Comparison of ENCODE assay signal across 1 cellular context in the genomic region with DNA sequence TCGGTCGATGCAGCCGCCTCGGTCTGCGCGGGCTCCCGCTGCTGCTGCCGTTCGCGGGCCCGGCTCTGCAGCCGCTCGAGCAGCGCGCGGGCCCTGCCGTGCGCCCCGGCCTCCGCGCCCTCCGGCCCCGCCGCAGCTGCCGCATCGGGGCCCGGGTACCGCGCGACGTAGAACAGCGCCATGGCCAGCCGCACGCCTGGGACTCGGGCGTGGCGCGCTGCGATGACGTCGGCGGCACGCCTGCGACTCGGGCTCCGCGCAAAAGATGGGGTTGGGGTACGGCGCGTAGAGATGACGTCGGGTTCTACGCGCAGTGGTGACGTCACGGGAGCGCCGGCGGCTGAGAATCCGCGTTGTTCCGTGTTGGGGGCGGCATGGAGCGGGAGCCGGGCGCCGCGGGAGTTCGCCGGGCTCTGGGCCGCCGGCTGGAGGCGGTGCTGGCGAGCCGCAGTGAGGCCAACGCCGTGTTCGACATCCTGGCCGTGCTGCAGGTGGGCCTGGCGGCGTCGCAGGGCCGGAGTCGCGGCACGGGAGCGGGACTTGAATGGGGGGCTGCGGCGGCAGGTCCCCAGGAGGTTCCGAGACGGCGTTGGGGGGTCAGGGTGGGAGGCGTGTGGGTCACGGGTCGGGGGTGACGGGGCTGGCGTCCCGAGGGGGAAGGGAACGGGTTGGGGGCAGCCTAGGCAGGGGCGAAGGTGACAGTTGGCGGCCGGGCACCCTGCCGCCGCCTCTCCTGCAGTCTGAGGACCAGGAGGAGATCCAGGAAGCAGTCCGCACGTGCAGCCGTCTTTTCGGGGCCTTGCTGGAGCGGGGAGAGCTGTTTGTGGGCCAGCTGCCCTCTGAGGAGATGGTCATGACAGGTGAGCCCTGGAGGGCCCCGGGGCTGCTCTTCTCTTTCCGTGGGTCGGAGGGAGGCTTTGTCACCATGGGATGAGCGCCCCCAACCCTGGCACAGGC.
TF ChIP-seq lines count a peak whose summit lies in the region.

DDX51 (minus strand) TSS at position 205 of the 957 bp plus-strand sequence; CDS start at position 182, 23 bp downstream.
NOC4L (plus strand) TSS at position 343 of the 957 bp plus-strand sequence; CDS start at position 375, 32 bp downstream.

TF ChIP-seq in HepG2, 621 proteins besides CTCF, POLR2A, EP300 and RAD21 (continued from another document and continues in another):
- TF ChIP-seq, protein P1, sequence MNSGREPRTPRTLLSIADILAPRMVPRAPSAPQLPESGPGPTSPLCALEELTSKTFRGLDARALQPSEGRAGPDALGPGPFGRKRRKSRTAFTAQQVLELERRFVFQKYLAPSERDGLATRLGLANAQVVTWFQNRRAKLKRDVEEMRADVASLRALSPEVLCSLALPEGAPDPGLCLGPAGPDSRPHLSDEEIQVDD (CRISPR knock-in tag; IDR thresholded peaks at IDR 0.05; ENCODE audit: borderline replicate concordance) = 0 out of 2 replicates have a peak, but pooled peaks have one; percentile 36
- no peak for TF ChIP-seq ZNF598 (CRISPR knock-in tag; IDR thresholded peaks at IDR 0.05; ENCODE audit: borderline replicate concordance)
- peak; percentile 81; the same call in 1 of the 2 replicates for TF ChIP-seq MYPOP (CRISPR knock-in tag; IDR thresholded peaks at IDR 0.05)
- no peak for TF ChIP-seq ZSCAN22 (CRISPR knock-in tag; IDR thresholded peaks at IDR 0.05)
- TF ChIP-seq ZNF615 (CRISPR knock-in tag; IDR thresholded peaks at IDR 0.05; ENCODE audit: borderline replicate concordance) = no peak
- no peak for TF ChIP-seq ZNF780A (CRISPR knock-in tag; IDR thresholded peaks at IDR 0.05)
- TF ChIP-seq ZNF709 (CRISPR knock-in tag; IDR thresholded peaks at IDR 0.05) = 0 out of 2 replicates have a peak, but pooled peaks have one; percentile 36
- TF ChIP-seq PTBP1 (IDR thresholded peaks at IDR 0.05; ENCODE audit: low read depth, low read length, poor library complexity, severe bottlenecking) = no peak
- TF ChIP-seq HNRNPH1 (optimal IDR thresholded peaks at IDR 0.05; ENCODE audit: low read depth, low read length) = no peak
- no peak; the same call in 1 of the 2 replicates for TF ChIP-seq DZIP1 (CRISPR knock-in tag; IDR thresholded peaks at IDR 0.05)
- TF ChIP-seq FOXP4 (CRISPR knock-in tag; IDR thresholded peaks at IDR 0.05) = peak; percentile 60
- TF ChIP-seq STAG1 (CRISPR knock-in tag; IDR thresholded peaks at IDR 0.05) = no peak
- no peak for TF ChIP-seq PRPF4 (IDR thresholded peaks at IDR 0.05; ENCODE audit: low read depth, low read length, poor library complexity, severe bottlenecking)
- no peak for TF ChIP-seq NFE2L2 (IDR thresholded peaks at IDR 0.05; ENCODE audit: low read length)
- TF ChIP-seq SRSF9 (IDR thresholded peaks at IDR 0.05; ENCODE audit: borderline replicate concordance, insufficient read depth, low read depth, low read length, poor library complexity, severe bottlenecking) = no peak
- TF ChIP-seq NFKB2 (CRISPR knock-in tag; IDR thresholded peaks at IDR 0.05; ENCODE audit: borderline replicate concordance) = peak; percentile 64; the same call in 1 of the 2 replicates
- TF ChIP-seq, protein P2, sequence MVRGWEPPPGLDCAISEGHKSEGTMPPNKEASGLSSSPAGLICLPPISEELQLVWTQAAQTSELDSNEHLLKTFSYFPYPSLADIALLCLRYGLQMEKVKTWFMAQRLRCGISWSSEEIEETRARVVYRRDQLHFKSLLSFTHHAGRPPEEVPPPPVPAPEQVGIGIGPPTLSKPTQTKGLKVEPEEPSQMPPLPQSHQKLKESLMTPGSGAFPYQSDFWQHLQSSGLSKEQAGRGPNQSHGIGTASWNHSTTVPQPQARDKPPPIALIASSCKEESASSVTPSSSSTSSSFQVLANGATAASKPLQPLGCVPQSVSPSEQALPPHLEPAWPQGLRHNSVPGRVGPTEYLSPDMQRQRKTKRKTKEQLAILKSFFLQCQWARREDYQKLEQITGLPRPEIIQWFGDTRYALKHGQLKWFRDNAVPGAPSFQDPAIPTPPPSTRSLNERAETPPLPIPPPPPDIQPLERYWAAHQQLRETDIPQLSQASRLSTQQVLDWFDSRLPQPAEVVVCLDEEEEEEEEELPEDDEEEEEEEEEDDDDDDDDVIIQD (CRISPR knock-in tag; IDR thresholded peaks at IDR 0.05; ENCODE audit: low read depth) = peak; percentile 32; the same call in 1 of the 2 replicates
- TF ChIP-seq SAP130 (CRISPR knock-in tag; IDR thresholded peaks at IDR 0.05; ENCODE audit: low read depth) = peak; percentile 98
- TF ChIP-seq MTA3 (CRISPR knock-in tag; IDR thresholded peaks at IDR 0.05) = no peak
- TF ChIP-seq MIXL1 (CRISPR knock-in tag; IDR thresholded peaks at IDR 0.05) = peak; percentile 51; the same call in 1 of the 2 replicates
- no peak for TF ChIP-seq ZNF142 (CRISPR knock-in tag; IDR thresholded peaks at IDR 0.05)
- TF ChIP-seq, protein P3, sequence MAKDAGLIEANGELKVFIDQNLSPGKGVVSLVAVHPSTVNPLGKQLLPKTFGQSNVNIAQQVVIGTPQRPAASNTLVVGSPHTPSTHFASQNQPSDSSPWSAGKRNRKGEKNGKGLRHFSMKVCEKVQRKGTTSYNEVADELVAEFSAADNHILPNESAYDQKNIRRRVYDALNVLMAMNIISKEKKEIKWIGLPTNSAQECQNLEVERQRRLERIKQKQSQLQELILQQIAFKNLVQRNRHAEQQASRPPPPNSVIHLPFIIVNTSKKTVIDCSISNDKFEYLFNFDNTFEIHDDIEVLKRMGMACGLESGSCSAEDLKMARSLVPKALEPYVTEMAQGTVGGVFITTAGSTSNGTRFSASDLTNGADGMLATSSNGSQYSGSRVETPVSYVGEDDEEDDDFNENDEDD (CRISPR knock-in tag; IDR thresholded peaks at IDR 0.05; ENCODE audit: borderline replicate concordance) = peak; percentile 75; the same call in 1 of the 2 replicates
- no peak for TF ChIP-seq ZFP41 (CRISPR knock-in tag; IDR thresholded peaks at IDR 0.05; ENCODE audit: borderline replicate concordance)
- TF ChIP-seq ZFYVE20 (CRISPR knock-in tag; IDR thresholded peaks at IDR 0.05; ENCODE audit: borderline replicate concordance, low read depth) = no peak
- TF ChIP-seq CREB1 (IDR thresholded peaks at IDR 0.05) = peak; percentile 100
- peak; percentile 97 for TF ChIP-seq CREB1 (CRISPR knock-in tag; IDR thresholded peaks at IDR 0.05)
- peak; percentile 86 for TF ChIP-seq ZNF761 (CRISPR knock-in tag; conservative IDR thresholded peaks at IDR 0.05)
- no peak for TF ChIP-seq CC2D1A (CRISPR knock-in tag; IDR thresholded peaks at IDR 0.05)
- TF ChIP-seq HOXD1 (CRISPR knock-in tag; IDR thresholded peaks at IDR 0.05) = peak; percentile 52; the same call in 1 of the 2 replicates
- no peak for TF ChIP-seq SSRP1 (CRISPR knock-in tag; IDR thresholded peaks at IDR 0.05)
- peak; percentile 64; the same call in 1 of the 2 replicates for TF ChIP-seq ZNF724P (CRISPR knock-in tag; IDR thresholded peaks at IDR 0.05; ENCODE audit: borderline replicate concordance)
- peak; percentile 83 for TF ChIP-seq BCL3 (CRISPR knock-in tag; IDR thresholded peaks at IDR 0.05)
- peak; percentile 93 for TF ChIP-seq ZNF331 (CRISPR knock-in tag; IDR thresholded peaks at IDR 0.05)
- peak; percentile 31; the same call in 1 of the 2 replicates for TF ChIP-seq ZNF180 (CRISPR knock-in tag; IDR thresholded peaks at IDR 0.05; ENCODE audit: borderline replicate concordance, low read depth)
- TF ChIP-seq MYNN (CRISPR knock-in tag; IDR thresholded peaks at IDR 0.05; ENCODE audit: low read depth) = no peak
- peak; percentile 49; the same call in 1 of the 2 replicates for TF ChIP-seq ETV5 (CRISPR knock-in tag; IDR thresholded peaks at IDR 0.05; ENCODE audit: borderline replicate concordance)
- TF ChIP-seq SRSF1 (optimal IDR thresholded peaks at IDR 0.05; ENCODE audit: low read depth, low read length) = no peak
- TF ChIP-seq GZF1 (CRISPR knock-in tag; IDR thresholded peaks at IDR 0.05) = no peak
- TF ChIP-seq ZNF704 (CRISPR knock-in tag; IDR thresholded peaks at IDR 0.05; ENCODE audit: borderline replicate concordance) = peak; percentile 84
